In the genomic region with DNA sequence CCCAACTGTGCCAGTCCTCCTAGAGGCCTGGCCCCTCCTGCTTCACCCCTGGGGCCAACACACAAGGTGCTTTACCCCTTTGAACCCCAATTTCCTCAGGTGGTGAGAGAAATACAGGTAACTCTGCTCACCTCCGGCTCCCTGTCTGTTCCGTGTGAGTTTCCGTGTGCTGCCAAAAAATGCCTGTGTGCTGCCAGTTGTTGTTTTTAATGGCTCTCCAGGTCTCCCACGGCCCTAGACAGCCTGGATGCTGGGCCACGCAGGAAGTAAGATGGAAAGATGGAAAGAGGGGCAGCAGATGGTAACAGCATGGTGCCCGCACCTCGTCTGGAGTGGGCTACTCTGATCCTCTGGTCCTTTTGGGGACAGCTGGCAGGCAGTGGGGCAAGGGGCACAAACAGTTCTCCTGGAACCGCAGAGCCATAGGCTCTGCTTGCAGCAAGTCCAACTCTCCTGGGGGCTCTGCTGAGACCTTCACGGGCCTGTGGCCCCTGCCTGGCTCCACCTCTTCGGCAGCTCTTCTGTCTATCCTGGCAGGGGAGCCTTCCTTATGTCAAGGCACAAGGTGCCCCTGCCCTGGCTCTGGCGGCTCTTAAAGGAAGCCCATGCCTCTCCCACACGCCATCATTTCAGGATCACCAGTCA, we compare ENCODE assay signal across 20 cellular contexts. TPM values are rescaled to one million over a fixed set of nuclear protein-coding genes. Genes with fewer than 3 reads are reported as not detected.
DNase-seq lines count a peak whose midpoint lies in the region; ATAC-seq and TF ChIP-seq lines count a peak whose summit lies in the region.
"Had no signal": no experiment of that assay in that cellular context is flagged by ENCODE, and none has a peak within 500 bp of the region (broad histone marks: within the 10 kb centered on the region; RNA-seq: fewer than 3 reads in every experiment).

No MANE protein-coding gene starts in this region.

- intact Hi-C loops in lower lobe of right lung (cut with DNase I) = no loop called here
- intact Hi-C loops in thyroid gland (cut with DNase I) = loop anchor here (5.0 kb wide), 1 partner anchor 45 kb away; no protein-coding TSS in a partner anchor

- ATAC-seq in lower lobe of right lung (no peak), HG02852 (IDR thresholded peaks at IDR 0.05; ENCODE audit: unreplicated experiment) (no peak)

- H3K27me3 ChIP-seq in NT2/D1 (ENCODE audit: insufficient read depth, insufficient read length) (peaks cover 24% of the 10 kb centered on the region), lower lobe of right lung (ENCODE audit: low read depth) (peaks cover 38% of the 10 kb centered on the region), thyroid gland (no peaks in the 10 kb centered on the region), GM23248 (replicated peaks; ENCODE audit: insufficient read depth) (peaks cover 14% of the 10 kb centered on the region)

- H3K27ac ChIP-seq in lower lobe of right lung (no peak overlapping the region), thyroid gland (peak overlapping the region in 2 of 3 donors; percentile 59 to 67), caudate nucleus (ENCODE audit: low read depth, low read length) (no peak overlapping the region), GM23248 (no peak overlapping the region)
- H3K27ac ChIP-seq: 22Rv1, HL-60, KMS-11 had no signal

- H2AFZ ChIP-seq in GM23248 = no peak overlapping the region

- no peaks in the 10 kb centered on the region for H3F3A ChIP-seq in GM23248 (ENCODE audit: insufficient read depth)

- H3K36me3 ChIP-seq in NT2/D1 (ENCODE audit: insufficient read depth, insufficient read length, low read length) (no peaks in the 10 kb centered on the region), lower lobe of right lung (no peaks in the 10 kb centered on the region), thyroid gland (no peaks in the 10 kb centered on the region), GM23248 (ENCODE audit: low read depth) (no peaks in the 10 kb centered on the region)

- H3K9me3 ChIP-seq in NT2/D1 (ENCODE audit: insufficient read depth, low read length) = no peaks in the 10 kb centered on the region
- H3K9me3 ChIP-seq in lower lobe of right lung = no peaks in the 10 kb centered on the region
- no peaks in the 10 kb centered on the region for H3K9me3 ChIP-seq in thyroid gland
- no peaks in the 10 kb centered on the region for H3K9me3 ChIP-seq in GM23248 (ENCODE audit: low read depth)
- H3K9me3 ChIP-seq: SK-N-SH had no signal

- H4K20me1 ChIP-seq in GM23248 (ENCODE audit: insufficient read depth) = no peaks in the 10 kb centered on the region

- H3K4me2 ChIP-seq in GM23248 (ENCODE audit: unreplicated experiment) = no peak overlapping the region
- H3K4me2 ChIP-seq: KMS-11, SK-N-SH had no signal

- no peak overlapping the region for H3K4me3 ChIP-seq in NT2/D1 (ENCODE audit: insufficient read length, low read depth)
- no peak overlapping the region for H3K4me3 ChIP-seq in lower lobe of right lung
- H3K4me3 ChIP-seq in thyroid gland (replicated peaks in 1 of 3) = no peak overlapping the region
- H3K4me3 ChIP-seq in GM23248 = no peak overlapping the region

- TF ChIP-seq CTCF in lower lobe of right lung (IDR thresholded peaks at IDR 0.05) (no peak), thyroid gland (IDR thresholded peaks at IDR 0.05) (no peak)

- peaks cover 28% of the 10 kb centered on the region for H3K4me1 ChIP-seq in NT2/D1 (ENCODE audit: insufficient read depth, insufficient read length)
- H3K4me1 ChIP-seq in lower lobe of right lung = no peaks in the 10 kb centered on the region
- H3K4me1 ChIP-seq in thyroid gland = peaks cover 18 to 21% of the 10 kb centered on the region in 2 donors
- no peaks in the 10 kb centered on the region for H3K4me1 ChIP-seq in GM23248 (ENCODE audit: insufficient read depth)

- no peaks in the 10 kb centered on the region for H3K9me2 ChIP-seq in GM23248 (ENCODE audit: insufficient read depth)
- H3K9me2 ChIP-seq: SK-N-SH had no signal

- DNase-seq in NCI-H2171 treated with DMSO at 0.1 percent for 48 hours (lab: John Stamatoyannopoulos, UW) = peak; percentile 49
- DNase-seq in NCI-H2171 (lab: John Stamatoyannopoulos, UW) = no peak
- DNase-seq in NT2/D1 (ENCODE audit: low read depth, low spot score) = no peak
- peak; percentile 35 for DNase-seq in lower lobe of right lung
- peak; percentile 64 to 68 for DNase-seq in thyroid gland
- DNase-seq in caudate nucleus (lab: John Stamatoyannopoulos, UW) = no peak
- no peak for DNase-seq in GM23248
- DNase-seq: DMS79 treated with DMSO at 0.1 percent for 48 hours, H9, NCI-H1417, NCI-H187, NCI-H446, NCI-H774, OCI-M1, SHP77 treated with DMSO at 0.1 percent for 48 hours, SK-N-SH had no signal

- no peaks in the 10 kb centered on the region for H3K79me2 ChIP-seq in GM23248 (ENCODE audit: insufficient read depth)

- no peak for TF ChIP-seq POLR2A in thyroid gland (IDR thresholded peaks at IDR 0.05)

- in situ Hi-C loops in GM23248 (cut with MboI) = no loop called here

- 52 to 54% methylated on average over 11 to 12 of the region's 12 CpGs for WGBS in thyroid gland, 2 donors
- 56 to 58% methylated on average over 12 of the region's 12 CpGs for WGBS in GM23248 (ENCODE audit: low coverage in 1 of 2, low lambda C conversion rate in 2 of 2, missing lambda C conversion rate in 2 of 2), 2 experiments

- H3K9ac ChIP-seq in NT2/D1 (ENCODE audit: insufficient read length, low read depth) (peak overlapping the region; percentile 8), GM23248 (no peak overlapping the region)
- H3K9ac ChIP-seq: KMS-11, SK-N-SH had no signal

RNA-seq across cellular contexts. Expression of gene ARHGEF4, which starts 4.3 kb away (rescaled TPM):
- 9.1 TPM for total RNA-seq in lower lobe of right lung
- total RNA-seq in thyroid gland = 10 to 100 TPM; 15.6 to 24.3 (median 22.5) TPM
- total RNA-seq in GM23248 (2014; rRNA removed; shearing (Covaris generic)) = 12.0 and 26.0 TPM in 2 replicates
- polyA plus RNA-seq in GM23248 (2016; fragmentation: Nextera tagmentation; extraction: Ambion mirVana) = 7.4 and 9.6 TPM in 2 replicates

Comparison
In these comparisons a context has a peak if more than half of its experiments do, and no peak if none do; other contexts are left out.
1. DNase-seq: peak in NCI-H2171 treated with DMSO at 0.1 percent for 48 hours (single experiment), lower lobe of right lung (single experiment) and thyroid gland (2 of 2); none in NCI-H2171 (single experiment), NT2/D1 (single experiment), caudate nucleus (0 of 61) and GM23248 (single experiment).
2. H3K27ac ChIP-seq: peak in thyroid gland (2 of 3); none in lower lobe of right lung (single experiment), caudate nucleus (single experiment) and GM23248 (single experiment).